Comparison of ENCODE assay signal across 22 cellular contexts in genomic region chr21:16388911-16389515, GRCh38.
DNase-seq lines count a peak whose midpoint lies in the region; ATAC-seq, FAIRE-seq and TF ChIP-seq lines count a peak whose summit lies in the region.
"Had no signal": no experiment of that assay in that cellular context is flagged by ENCODE, and none has a peak within 500 bp of the region (broad histone marks: within the 10 kb centered on the region; RNA-seq: fewer than 3 reads in every experiment).

No MANE protein-coding gene starts in this region.

- POLR2A ChIA-PET in PC-9 (lab: Charles Lee; ENCODE audit: unreplicated experiment): no interaction called here

- no peaks in the 10 kb centered on the region for H3K79me2 ChIP-seq in PC-9 (ENCODE audit: low read depth)

- no peaks in the 10 kb centered on the region for H3F3A ChIP-seq in PC-9 (ENCODE audit: insufficient read depth, low read depth)

- no peaks in the 10 kb centered on the region for H3K9me2 ChIP-seq in PC-9 (ENCODE audit: insufficient read depth)

- no peaks in the 10 kb centered on the region for H3K9me3 ChIP-seq in PC-9 (ENCODE audit: insufficient read depth, low read depth)
- H3K9me3 ChIP-seq in kidney (ENCODE audit: control insufficient read depth in 1 of 2, low read length in 2 of 2): no peaks in the 10 kb centered on the region
- H3K9me3 ChIP-seq: Peyer's patch had no signal

- peaks cover 17% of the 10 kb centered on the region for H3K4me1 ChIP-seq in PC-9 (replicated peaks; ENCODE audit: insufficient read depth)
- peaks cover 0 to 3% of the 10 kb centered on the region in 2 donors for H3K4me1 ChIP-seq in kidney (ENCODE audit: control insufficient read depth in 1 of 2, insufficient read depth in 1 of 2, low read depth in 1 of 2, low read length in 2 of 2)
- H3K4me1 ChIP-seq: Peyer's patch had no signal

- peak overlapping the region; percentile 21 for H3K4me2 ChIP-seq in PC-9
- H3K4me2 ChIP-seq: GM23338 had no signal

- FAIRE-seq in kidney (lab: Jason Lieb, UNC): peak; percentile 88
- FAIRE-seq: HTR-8/SVneo had no signal

- no peaks in the 10 kb centered on the region for H3K27me3 ChIP-seq in PC-9 (ENCODE audit: insufficient read depth, low read depth)
- H3K27me3 ChIP-seq: MG63, Peyer's patch had no signal

- H2AFZ ChIP-seq in PC-9: peak overlapping the region; percentile 31; the same call in 1 of the 2 replicates

- H3K9ac ChIP-seq in kidney (ENCODE audit: low read length in 2 of 2): no peak overlapping the region

- H3K4me3 ChIP-seq in PC-9 (no peak overlapping the region), epithelial cell of proximal tubule (ENCODE audit: low read depth, low read length) (no peak overlapping the region), kidney (ENCODE audit: low read length in 2 of 2) (peak overlapping the region in 1 of 2 donors; percentile 59), coronary artery (no peak overlapping the region)
- H3K4me3 ChIP-seq: GM23338, MG63, Peyer's patch, SK-N-MC had no signal

- ATAC-seq in GM18868 (IDR thresholded peaks at IDR 0.05; ENCODE audit: unreplicated experiment): no peak
- ATAC-seq: GM23338 had no signal

- CTCF ChIA-PET in PC-9 (lab: Charles Lee): no interaction called here

- BruUV-seq in PC-9 (replicated peaks; lab: Mats Ljungman, UMichigan): no TSS peak

- H3K27ac ChIP-seq in PC-9: no peak overlapping the region
- no peak overlapping the region for H3K27ac ChIP-seq in kidney (ENCODE audit: low read depth in 2 of 2, low read length in 2 of 2)
- H3K27ac ChIP-seq in coronary artery: no peak overlapping the region
- H3K27ac ChIP-seq: Peyer's patch, SK-N-MC had no signal

- TF ChIP-seq CTCF in PC-9 (conservative IDR thresholded peaks at IDR 0.05) (no peak), epithelial cell of proximal tubule (conservative IDR thresholded peaks at IDR 0.05; ENCODE audit: low read depth, low read length) (no peak), kidney (IDR thresholded peaks at IDR 0.05; ENCODE audit: borderline replicate concordance, extremely low read depth, insufficient read depth) (no peak), coronary artery (IDR thresholded peaks at IDR 0.05) (no peak)

- intact Hi-C loops in PC-9 (cut with micrococcal nuclease; ENCODE audit: unreplicated experiment) (no loop called here), kidney (cut with DNase I) (no loop called here)

- DNase-seq in PC-9 (peak; percentile 15 to 49), epithelial cell of proximal tubule (ENCODE audit: low read depth) (peak; percentile 31), kidney (no peak), renal cortical epithelial cell (ENCODE audit: low read depth) (peak; percentile 67), coronary artery (ENCODE audit: low spot score) (no peak)
- DNase-seq in stimulated activated CD4-positive, alpha-beta T cell treated with anti-CD3 and anti-CD28 coated beads, Interleukin-1b, Interleukin-23, amount 100 ng/mL, for 48 hours: no peak
- DNase-seq: CD8-positive, alpha-beta memory T cell; DMS 273 treated with DMSO at 0.1 percent for 48 hours; DMS79 treated with DMSO at 0.1 percent for 48 hours; H9; KBM-7; MG63; NCI-H1694; NCI-H2029 treated with DMSO at 0.1 percent for 48 hours; NCI-H446 treated with DMSO at 0.1 percent for 48 hours; NCI-H526; Peyer's patch; SHP77 treated with DMSO at 0.1 percent for 48 hours had no signal

- H3K36me3 ChIP-seq in PC-9 (ENCODE audit: low read depth) (no peaks in the 10 kb centered on the region), kidney (ENCODE audit: control insufficient read depth in 1 of 2, insufficient read depth in 2 of 2, low read length in 2 of 2) (no peaks in the 10 kb centered on the region)
- H3K36me3 ChIP-seq: Peyer's patch had no signal

- no peaks in the 10 kb centered on the region for H4K20me1 ChIP-seq in PC-9 (ENCODE audit: insufficient read depth)

Comparison
In these comparisons a context has a peak if more than half of its experiments do, and no peak if none do; other contexts are left out.
1. DNase-seq: peak in PC-9 (2 of 2), epithelial cell of proximal tubule (single experiment) and renal cortical epithelial cell (single experiment); none in kidney (single experiment), stimulated activated CD4-positive, alpha-beta T cell treated with anti-CD3 and anti-CD28 coated beads, Interleukin-1b, Interleukin-23, amount 100 ng/mL, for 48 hours (single experiment) and coronary artery (single experiment).